Comparison of ENCODE assay signal across 18 cellular contexts in genomic region chr2:134039912-134040581, GRCh38.
A peak's percentile ranks its signal among the peaks of the same experiment; 100 is the strongest.
DNase-seq lines count a peak whose midpoint lies in the region; ATAC-seq lines count a peak whose summit lies in the region.
"Had no signal": no experiment of that assay in that cellular context is flagged by ENCODE, and none has a peak within 500 bp of the region (broad histone marks: within the 10 kb centered on the region; RNA-seq: fewer than 3 reads in every experiment).

No MANE protein-coding gene starts in this region.

- H3K9me3 Mint-ChIP-seq in IgD-negative memory B cell = peaks cover 0 to 11% (median 4%) of the 10 kb centered on the region in 3 donors

- no peaks in the 10 kb centered on the region for H3K27me3 Mint-ChIP-seq in IgD-negative memory B cell

- no peaks in the 10 kb centered on the region for H3K27me3 ChIP-seq in BLaER1 treated with 17β-estradiol and CSF1 and Interleukin-3, amounts not matched to agents 10 nM and 100 nM
- H3K27me3 ChIP-seq: transverse colon had no signal

- peaks cover 17 to 52% (median 28%) of the 10 kb centered on the region in 11 experiments; a peak in 21 of 22 replicates for H3K9me3 ChIP-seq in BLaER1 treated with 17β-estradiol and CSF1 and Interleukin-3, amounts not matched to agents 10 nM and 100 nM (replicated peaks in 1 of 11)
- H3K9me3 ChIP-seq: transverse colon had no signal

- ATAC-seq in GM18861 (IDR thresholded peaks at IDR 0.05; ENCODE audit: unreplicated experiment) = peak; percentile 54
- peak; percentile 61 for ATAC-seq in HG02588 (IDR thresholded peaks at IDR 0.05; ENCODE audit: unreplicated experiment)
- ATAC-seq: Panc1 had no signal

- no peaks in the 10 kb centered on the region for H3K36me3 ChIP-seq in BLaER1 treated with 17β-estradiol and CSF1 and Interleukin-3, amounts not matched to agents 10 nM and 100 nM
- H3K36me3 ChIP-seq: transverse colon had no signal

- DNase-seq in NCI-H69 (lab: John Stamatoyannopoulos, UW) (no peak), NCI-H2081 treated with DMSO at 0.1 percent for 48 hours (lab: John Stamatoyannopoulos, UW) (no peak), H4 (ENCODE audit: low spot score) (no peak), hypothalamus (lab: John Stamatoyannopoulos, UW) (no peak)
- DNase-seq: ACHN, activated gamma-delta T cell treated with Interleukin-2 at 50 U/mL for 16 hours, dermis blood vessel endothelial cell, GDM1, Kasumi-1, kidney glomerular epithelial cell, NCI-H146, NCI-H510A treated with DMSO at 0.1 percent for 48 hours, transverse colon had no signal

- peak overlapping the region in 7 of 11 experiments; percentile 10 to 86 (median 36); a peak in 11 of 22 replicates for H3K4me2 ChIP-seq in BLaER1 treated with 17β-estradiol and CSF1 and Interleukin-3, amounts not matched to agents 10 nM and 100 nM

- H3K36me3 Mint-ChIP-seq in IgD-negative memory B cell = peaks cover 2% of the 10 kb centered on the region

- no peaks in the 10 kb centered on the region for H4K20me1 ChIP-seq in BLaER1 treated with 17β-estradiol and CSF1 and Interleukin-3, amounts not matched to agents 10 nM and 100 nM

- peaks cover 35 to 47% (median 42%) of the 10 kb centered on the region in 3 donors for H3K4me1 Mint-ChIP-seq in IgD-negative memory B cell

- no peak overlapping the region; a peak in 1 of 22 replicates for H3K9ac ChIP-seq in BLaER1 treated with 17β-estradiol and CSF1 and Interleukin-3, amounts not matched to agents 10 nM and 100 nM

- H3K27ac ChIP-seq in BLaER1 treated with 17β-estradiol and CSF1 and Interleukin-3, amounts not matched to agents 10 nM and 100 nM = peak overlapping the region in 2 of 11 experiments; percentile 53 to 55; a peak in 3 of 22 replicates
- H3K27ac ChIP-seq: transverse colon had no signal

- peak overlapping the region; percentile 25 to 86 (median 67) for H3K4me3 Mint-ChIP-seq in IgD-negative memory B cell

- H3K4me1 ChIP-seq in BLaER1 treated with 17β-estradiol and CSF1 and Interleukin-3, amounts not matched to agents 10 nM and 100 nM = peaks cover 0 to 59% (median 7%) of the 10 kb centered on the region in 10 experiments; a peak in 12 of 20 replicates
- H3K4me1 ChIP-seq: transverse colon had no signal

- peak overlapping the region; percentile 26 to 84 (median 57) for H3K27ac Mint-ChIP-seq in IgD-negative memory B cell

- 0 out of 20 replicates have a peak overlapping the region, but pooled peaks of 1 of the 10 experiments have one; percentile 8 for H3K4me3 ChIP-seq in BLaER1 treated with 17β-estradiol and CSF1 and Interleukin-3, amounts not matched to agents 10 nM and 100 nM
- H3K4me3 ChIP-seq: transverse colon had no signal
